14 cellular contexts compared by ENCODE assay signal in the genomic region with DNA sequence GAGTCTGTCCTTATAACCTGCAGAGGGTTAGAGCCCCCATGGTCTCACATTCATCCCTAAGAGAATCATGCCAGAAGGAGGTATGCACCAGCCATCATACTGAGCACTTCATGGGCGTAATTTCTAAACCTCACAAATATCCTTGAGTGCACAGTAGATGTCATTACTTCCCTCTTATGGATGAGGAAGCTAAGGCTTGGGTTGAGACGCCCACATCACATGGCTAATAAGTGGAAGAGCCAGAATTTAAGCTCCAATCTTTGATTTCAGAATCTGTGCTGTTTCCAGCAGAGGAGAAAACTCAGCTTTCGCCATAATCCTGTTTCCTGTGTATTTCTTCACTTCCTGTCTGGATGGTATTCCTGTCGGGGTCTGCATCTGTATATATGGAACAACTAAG. TPM values are rescaled to one million over a fixed set of nuclear protein-coding genes. Genes with fewer than 3 reads are reported as not detected.
DNase-seq lines count a peak whose midpoint lies in the region; ATAC-seq and TF ChIP-seq lines count a peak whose summit lies in the region.
"Had no signal": no experiment of that assay in that cellular context is flagged by ENCODE, and none has a peak within 500 bp of the region (broad histone marks: within the 10 kb centered on the region; RNA-seq: fewer than 3 reads in every experiment).

No MANE protein-coding gene starts in this region.

- no peak for DNase-seq in activated CD4-positive, alpha-beta T cell treated with anti-CD3 and anti-CD28 coated beads for 36 hours
- no peak for DNase-seq in activated CD4-positive, alpha-beta T cell treated with anti-CD3 and anti-CD28 coated beads, Interleukin-2, amount 50 U/mL, for 4 hours
- DNase-seq in SK-N-MC (ENCODE audit: low read depth, low spot score) (no peak), hepatocyte (ENCODE audit: low spot score) (no peak), NCI-H187 treated with DMSO at 0.1 percent for 48 hours (lab: John Stamatoyannopoulos, UW) (no peak)
- DNase-seq in activated T-helper 2 cell treated with anti-CD3 and anti-CD28 coated beads, Interferon-gamma antibody, Interleukin-2, Interleukin-4, amounts not matched to agents 10 μg/mL and 5 μg/mL and 100 μg/mL, durations not matched to agents 14 hours and 24 hours and 36 hours (ENCODE audit: low spot score): no peak
- DNase-seq: activated T-cell treated with anti-CD3 and anti-CD28 coated beads, Interleukin-2, amount 50 U/mL, for 1 hour; esophagus squamous epithelium; NCI-H1436; stimulated activated naive CD4-positive, alpha-beta T cell treated with Interleukin-2 at 50 U/mL for 16 hours; T-helper 9 cell had no signal

- no peaks in the 10 kb centered on the region for H4K20me1 ChIP-seq in hepatocyte (ENCODE audit: insufficient read depth, poor library complexity, severe bottlenecking)

- peaks cover 73% of the 10 kb centered on the region for H3K4me1 Mint-ChIP-seq in activated CD4-positive, alpha-beta T cell treated with anti-CD3 and anti-CD28 coated beads for 36 hours
- H3K4me1 Mint-ChIP-seq in stimulated activated memory B cell treated with anti-CD40 and anti-IgM and Interleukin-4, amounts not matched to agents 10 μg/mL and 1 μg/mL and 100 μg/mL, for 72 hours: peaks cover 71% of the 10 kb centered on the region
- H3K4me1 Mint-ChIP-seq in activated T-helper 2 cell treated with anti-CD3 and anti-CD28 coated beads, Interferon-gamma antibody, Interleukin-2, Interleukin-4, amounts not matched to agents 10 μg/mL and 5 μg/mL and 100 μg/mL, durations not matched to agents 14 hours and 24 hours and 36 hours (ENCODE audit: low read depth): peaks cover 28% of the 10 kb centered on the region

- WGBS in hepatocyte (ENCODE audit: low lambda C conversion rate, missing lambda C conversion rate): 82% methylated on average over 4 of the region's 4 CpGs

- H2AFZ ChIP-seq in hepatocyte: no peak overlapping the region

- no peaks in the 10 kb centered on the region for H3K9me2 ChIP-seq in hepatocyte (replicated peaks; ENCODE audit: insufficient read depth)

- no peak for TF ChIP-seq CTCF in hepatocyte (IDR thresholded peaks at IDR 0.05; ENCODE audit: poor library complexity)

- POLR2A ChIA-PET in activated CD4-positive, alpha-beta T cell treated with anti-CD3 and anti-CD28 coated beads for 36 hours (lab: Charles Lee): no interaction called here

- H3K4me3 ChIP-seq in SK-N-MC: no peak overlapping the region
- no peak overlapping the region for H3K4me3 ChIP-seq in hepatocyte
- H3K4me3 ChIP-seq: A549, esophagus squamous epithelium had no signal

- peaks cover 49% of the 10 kb centered on the region for H3K36me3 Mint-ChIP-seq in activated CD4-positive, alpha-beta T cell treated with anti-CD3 and anti-CD28 coated beads for 36 hours (ENCODE audit: low read depth)
- peaks cover 36% of the 10 kb centered on the region for H3K36me3 Mint-ChIP-seq in stimulated activated memory B cell treated with anti-CD40 and anti-IgM and Interleukin-4, amounts not matched to agents 10 μg/mL and 1 μg/mL and 100 μg/mL, for 72 hours
- peaks cover 70% of the 10 kb centered on the region for H3K36me3 Mint-ChIP-seq in activated T-helper 2 cell treated with anti-CD3 and anti-CD28 coated beads, Interferon-gamma antibody, Interleukin-2, Interleukin-4, amounts not matched to agents 10 μg/mL and 5 μg/mL and 100 μg/mL, durations not matched to agents 14 hours and 24 hours and 36 hours (ENCODE audit: low read depth)

- no peaks in the 10 kb centered on the region for H3K27me3 Mint-ChIP-seq in activated CD4-positive, alpha-beta T cell treated with anti-CD3 and anti-CD28 coated beads for 36 hours
- no peaks in the 10 kb centered on the region for H3K27me3 Mint-ChIP-seq in stimulated activated memory B cell treated with anti-CD40 and anti-IgM and Interleukin-4, amounts not matched to agents 10 μg/mL and 1 μg/mL and 100 μg/mL, for 72 hours
- H3K27me3 Mint-ChIP-seq in activated T-helper 2 cell treated with anti-CD3 and anti-CD28 coated beads, Interferon-gamma antibody, Interleukin-2, Interleukin-4, amounts not matched to agents 10 μg/mL and 5 μg/mL and 100 μg/mL, durations not matched to agents 14 hours and 24 hours and 36 hours (ENCODE audit: low read depth): no peaks in the 10 kb centered on the region

- H3K27ac Mint-ChIP-seq in activated CD4-positive, alpha-beta T cell treated with anti-CD3 and anti-CD28 coated beads for 36 hours: peak overlapping the region; percentile 2
- peak overlapping the region; percentile 96 for H3K27ac Mint-ChIP-seq in stimulated activated memory B cell treated with anti-CD40 and anti-IgM and Interleukin-4, amounts not matched to agents 10 μg/mL and 1 μg/mL and 100 μg/mL, for 72 hours
- no peak overlapping the region for H3K27ac Mint-ChIP-seq in activated T-helper 2 cell treated with anti-CD3 and anti-CD28 coated beads, Interferon-gamma antibody, Interleukin-2, Interleukin-4, amounts not matched to agents 10 μg/mL and 5 μg/mL and 100 μg/mL, durations not matched to agents 14 hours and 24 hours and 36 hours

- no peak overlapping the region for H3K9ac ChIP-seq in SK-N-MC (ENCODE audit: insufficient read length)

- H3K4me2 ChIP-seq in hepatocyte: no peak overlapping the region
- H3K4me2 ChIP-seq: A549 had no signal

- no peak for ATAC-seq in activated CD4-positive, alpha-beta T cell treated with anti-CD3 and anti-CD28 coated beads for 36 hours
- no peak for ATAC-seq in stimulated activated memory B cell treated with anti-CD40 and anti-IgM and Interleukin-4, amounts not matched to agents 10 μg/mL and 1 μg/mL and 100 μg/mL, for 72 hours
- ATAC-seq in HG03521 (IDR thresholded peaks at IDR 0.05; ENCODE audit: unreplicated experiment): no peak
- ATAC-seq: A549 had no signal

- CTCF ChIA-PET in activated CD4-positive, alpha-beta T cell treated with anti-CD3 and anti-CD28 coated beads for 36 hours (lab: Charles Lee): interaction anchor here (0.7 to 12.8 kb wide), 6 partner anchors 45 to 237 kb away, joined by 3 to 270 read pairs (median 7); partner anchors contain the start of gene SELPLG

- no peaks in the 10 kb centered on the region for H3K9me3 Mint-ChIP-seq in activated CD4-positive, alpha-beta T cell treated with anti-CD3 and anti-CD28 coated beads for 36 hours (ENCODE audit: low read depth)
- H3K9me3 Mint-ChIP-seq in stimulated activated memory B cell treated with anti-CD40 and anti-IgM and Interleukin-4, amounts not matched to agents 10 μg/mL and 1 μg/mL and 100 μg/mL, for 72 hours: no peaks in the 10 kb centered on the region
- H3K9me3 Mint-ChIP-seq in activated T-helper 2 cell treated with anti-CD3 and anti-CD28 coated beads, Interferon-gamma antibody, Interleukin-2, Interleukin-4, amounts not matched to agents 10 μg/mL and 5 μg/mL and 100 μg/mL, durations not matched to agents 14 hours and 24 hours and 36 hours: no peaks in the 10 kb centered on the region

- H3K79me2 ChIP-seq in hepatocyte: peaks cover 22% of the 10 kb centered on the region

- intact Hi-C loops in activated CD4-positive, alpha-beta T cell treated with anti-CD3 and anti-CD28 coated beads for 36 hours (cut with DNase I, micrococcal nuclease): loop anchor here in 1 of 2 experiments (10.0 kb wide), 1 partner anchor 387 kb away; no protein-coding TSS in a partner anchor
- intact Hi-C loops in activated T-helper 2 cell treated with anti-CD3 and anti-CD28 coated beads, Interferon-gamma antibody, Interleukin-2, Interleukin-4, amounts not matched to agents 10 μg/mL and 5 μg/mL and 100 μg/mL, durations not matched to agents 14 hours and 24 hours and 36 hours (cut with micrococcal nuclease): no loop called here

- H3K27ac ChIP-seq in SK-N-MC (peak overlapping the region; percentile 65), hepatocyte (peak overlapping the region; percentile 67)

- H3K4me3 Mint-ChIP-seq in activated CD4-positive, alpha-beta T cell treated with anti-CD3 and anti-CD28 coated beads for 36 hours: no peak overlapping the region
- no peak overlapping the region for H3K4me3 Mint-ChIP-seq in stimulated activated memory B cell treated with anti-CD40 and anti-IgM and Interleukin-4, amounts not matched to agents 10 μg/mL and 1 μg/mL and 100 μg/mL, for 72 hours
- no peak overlapping the region for H3K4me3 Mint-ChIP-seq in activated T-helper 2 cell treated with anti-CD3 and anti-CD28 coated beads, Interferon-gamma antibody, Interleukin-2, Interleukin-4, amounts not matched to agents 10 μg/mL and 5 μg/mL and 100 μg/mL, durations not matched to agents 14 hours and 24 hours and 36 hours (ENCODE audit: low read depth)

- no peaks in the 10 kb centered on the region for H3K27me3 ChIP-seq in hepatocyte
- H3K27me3 ChIP-seq: esophagus squamous epithelium had no signal

- H3K9me3 ChIP-seq in SK-N-MC (ENCODE audit: low read depth, low read length) (no peaks in the 10 kb centered on the region), hepatocyte (ENCODE audit: low read depth) (no peaks in the 10 kb centered on the region)
- H3K9me3 ChIP-seq: A549, esophagus squamous epithelium had no signal

- H3K4me1 ChIP-seq in hepatocyte (ENCODE audit: insufficient read depth): peaks cover 9% of the 10 kb centered on the region

- H3K36me3 ChIP-seq in SK-N-MC (ENCODE audit: insufficient read depth, low read length) (peaks cover 59% of the 10 kb centered on the region), hepatocyte (replicated peaks; ENCODE audit: insufficient read depth, low read depth) (no peaks in the 10 kb centered on the region)

RNA-seq across cellular contexts. Expression of gene ISCU, which starts 5.0 kb away (rescaled TPM):
- total RNA-seq in activated CD4-positive, alpha-beta T cell treated with anti-CD3 and anti-CD28 coated beads for 36 hours: 10 to 100 TPM; 67.3 to 83.8 TPM
- 107 and 116 TPM in 2 replicates for total RNA-seq in hepatocyte
- polyA plus RNA-seq in hepatocyte: 149 and 169 TPM in 2 replicates
- 62.9 and 63.5 TPM in 2 replicates for total RNA-seq in activated T-helper 2 cell treated with anti-CD3 and anti-CD28 coated beads, Interferon-gamma antibody, Interleukin-2, Interleukin-4, amounts not matched to agents 10 μg/mL and 5 μg/mL and 100 μg/mL, durations not matched to agents 14 hours and 24 hours and 36 hours

RNA-seq across cellular contexts. Expression of gene SART3, which starts 6.4 kb away (rescaled TPM):
- 10 to 100 TPM; 69.3 to 87.1 TPM for total RNA-seq in activated CD4-positive, alpha-beta T cell treated with anti-CD3 and anti-CD28 coated beads for 36 hours
- 41.0 and 60.4 TPM in 2 replicates for total RNA-seq in hepatocyte
- polyA plus RNA-seq in hepatocyte: 20.0 and 25.0 TPM in 2 replicates
- 85.8 and 92.6 TPM in 2 replicates for total RNA-seq in activated T-helper 2 cell treated with anti-CD3 and anti-CD28 coated beads, Interferon-gamma antibody, Interleukin-2, Interleukin-4, amounts not matched to agents 10 μg/mL and 5 μg/mL and 100 μg/mL, durations not matched to agents 14 hours and 24 hours and 36 hours

RNA-seq across cellular contexts. Expression of gene TMEM119, which starts 30.5 kb away (rescaled TPM):
- under 1 TPM; 0.21 to 0.28 TPM for total RNA-seq in activated CD4-positive, alpha-beta T cell treated with anti-CD3 and anti-CD28 coated beads for 36 hours
- total RNA-seq in hepatocyte: 69.7 and 70.1 TPM in 2 replicates
- 54.4 and 59.6 TPM in 2 replicates for polyA plus RNA-seq in hepatocyte
- total RNA-seq in activated T-helper 2 cell treated with anti-CD3 and anti-CD28 coated beads, Interferon-gamma antibody, Interleukin-2, Interleukin-4, amounts not matched to agents 10 μg/mL and 5 μg/mL and 100 μg/mL, durations not matched to agents 14 hours and 24 hours and 36 hours: not detected in 2 replicates
- polyA plus RNA-seq: A549 had no signal

RNA-seq across cellular contexts. Expression of gene FICD, which starts 52.3 kb away (rescaled TPM):
- total RNA-seq in activated CD4-positive, alpha-beta T cell treated with anti-CD3 and anti-CD28 coated beads for 36 hours: 1 to 10 TPM; 3.5 to 4.5 TPM
- total RNA-seq in hepatocyte: 6.3 and 6.4 TPM in 2 replicates
- polyA plus RNA-seq in hepatocyte: 6.2 and 6.7 TPM in 2 replicates
- 5.8 and 7.1 TPM in 2 replicates for total RNA-seq in activated T-helper 2 cell treated with anti-CD3 and anti-CD28 coated beads, Interferon-gamma antibody, Interleukin-2, Interleukin-4, amounts not matched to agents 10 μg/mL and 5 μg/mL and 100 μg/mL, durations not matched to agents 14 hours and 24 hours and 36 hours

Comparison
In these comparisons a context has a peak if more than half of its experiments do, and no peak if none do; other contexts are left out.
1. RNA of gene TMEM119, which starts 30.5 kb away (total RNA-seq): 69.7 to 70.1 TPM in hepatocyte; 0.21 to 0.28 TPM in activated CD4-positive, alpha-beta T cell treated with anti-CD3 and anti-CD28 coated beads for 36 hours and not detected in activated T-helper 2 cell treated with anti-CD3 and anti-CD28 coated beads, Interferon-gamma antibody, Interleukin-2, Interleukin-4, amounts not matched to agents 10 μg/mL and 5 μg/mL and 100 μg/mL, durations not matched to agents 14 hours and 24 hours and 36 hours; every median in the first group is over 10 times any median in the second.